14 cellular contexts compared by ENCODE assay signal in the genomic region with DNA sequence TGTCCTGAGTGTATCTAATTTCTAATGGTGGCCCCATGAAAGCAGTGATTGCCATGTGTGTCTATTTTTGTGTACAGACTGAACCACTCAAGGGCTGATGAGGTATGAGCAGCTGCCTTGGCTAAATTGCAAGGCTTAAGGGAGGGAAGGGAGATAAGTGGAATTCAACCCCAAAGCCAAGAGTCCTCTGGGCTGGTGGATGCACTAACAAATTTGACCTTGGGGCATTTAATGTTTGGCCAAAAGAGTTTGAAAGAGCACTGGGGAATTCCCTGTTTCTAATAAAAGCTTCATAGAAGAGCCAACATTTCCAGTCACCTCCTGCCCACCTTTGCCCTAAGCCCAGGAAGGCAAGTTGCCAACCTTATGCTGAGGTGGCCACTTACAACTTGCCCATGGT.
DNase-seq lines count a peak whose midpoint lies in the region; ATAC-seq, FAIRE-seq and TF ChIP-seq lines count a peak whose summit lies in the region.
"Had no signal": no experiment of that assay in that cellular context is flagged by ENCODE, and none has a peak within 500 bp of the region (broad histone marks: within the 10 kb centered on the region; RNA-seq: fewer than 3 reads in every experiment).

No MANE protein-coding gene starts in this region.

- H3K27ac ChIP-seq in SJCRH30 (peak overlapping the region; percentile 94), ovary (no peak overlapping the region), kidney (ENCODE audit: low read depth in 2 of 2, low read length in 2 of 2) (no peak overlapping the region)
- H3K27ac ChIP-seq: epithelial cell of prostate had no signal

- no peak for FAIRE-seq in kidney (lab: Jason Lieb, UNC)

- TF ChIP-seq EP300 in ovary (IDR thresholded peaks at IDR 0.05): no peak

- no peak overlapping the region for H3K9ac ChIP-seq in kidney (ENCODE audit: low read length in 2 of 2)

- peaks cover 0 to 5% of the 10 kb centered on the region in 2 donors for H3K9me3 Mint-ChIP-seq in stimulated activated naive CD8-positive, alpha-beta T cell treated with anti-CD3 and anti-CD28 coated beads, Interleukin-15, amount 100 ng/mL, for 72 hours
- H3K9me3 Mint-ChIP-seq: CD4-positive, alpha-beta memory T cell had no signal

- no peak overlapping the region for H3K27ac Mint-ChIP-seq in stimulated activated naive CD8-positive, alpha-beta T cell treated with anti-CD3 and anti-CD28 coated beads, Interleukin-15, amount 100 ng/mL, for 72 hours
- H3K27ac Mint-ChIP-seq: CD4-positive, alpha-beta memory T cell had no signal

- TF ChIP-seq CTCF in ovary (IDR thresholded peaks at IDR 0.05) (no peak), kidney (IDR thresholded peaks at IDR 0.05; ENCODE audit: borderline replicate concordance, extremely low read depth, insufficient read depth) (no peak)

- H3K4me1 ChIP-seq in SJCRH30: peaks cover 24% of the 10 kb centered on the region
- H3K4me1 ChIP-seq in ovary (ENCODE audit: insufficient read depth): peaks cover 13% of the 10 kb centered on the region
- H3K4me1 ChIP-seq in kidney (ENCODE audit: control insufficient read depth in 1 of 2, insufficient read depth in 1 of 2, low read depth in 1 of 2, low read length in 2 of 2): peaks cover 4 to 23% of the 10 kb centered on the region in 2 donors

- H3K4me3 ChIP-seq in SJCRH30 (no peak overlapping the region), ovary (no peak overlapping the region), kidney (ENCODE audit: low read length in 2 of 2) (no peak overlapping the region)

- TF ChIP-seq POLR2A in ovary (IDR thresholded peaks at IDR 0.05): no peak

- peaks cover 16% of the 10 kb centered on the region for H3K27me3 Mint-ChIP-seq in stimulated activated naive CD8-positive, alpha-beta T cell treated with anti-CD3 and anti-CD28 coated beads, Interleukin-15, amount 100 ng/mL, for 72 hours

- DNase-seq in DMS79 treated with DMSO at 0.1 percent for 48 hours (lab: John Stamatoyannopoulos, UW): peak; percentile 84
- peak; percentile 80 for DNase-seq in NCI-H2029 treated with DMSO at 0.1 percent for 48 hours (lab: John Stamatoyannopoulos, UW)
- DNase-seq in SJCRH30: peak; percentile 74 to 88
- peak in 3 of 5 donors; percentile 37 to 48 (median 45) for DNase-seq in ovary
- DNase-seq in stimulated activated naive CD8-positive, alpha-beta T cell treated with anti-CD3 and anti-CD28 coated beads, Interleukin-15, amount 100 ng/mL, for 72 hours: no peak
- DNase-seq in stimulated activated CD4-positive, alpha-beta T cell treated with anti-CD3 and anti-CD28 coated beads, Interleukin-15, amount 100 ng/mL, for 24 hours: no peak
- no peak for DNase-seq in activated CD4-positive, alpha-beta T cell treated with anti-CD3 and anti-CD28 coated beads for 1 hour
- DNase-seq in kidney: no peak
- DNase-seq: activated CD4-positive, alpha-beta T cell treated with anti-CD3 and anti-CD28 coated beads, Interleukin-2, amount 50 U/mL, for 4 hours; activated naive CD4-positive, alpha-beta T cell treated with Interleukin-2 at 50 U/mL for 16 hours; caudate nucleus; CD4-positive, alpha-beta memory T cell; midbrain had no signal

- ATAC-seq in stimulated activated naive CD8-positive, alpha-beta T cell treated with anti-CD3 and anti-CD28 coated beads, Interleukin-15, amount 100 ng/mL, for 72 hours: no peak

- no peaks in the 10 kb centered on the region for H3K4me1 Mint-ChIP-seq in stimulated activated naive CD8-positive, alpha-beta T cell treated with anti-CD3 and anti-CD28 coated beads, Interleukin-15, amount 100 ng/mL, for 72 hours
- H3K4me1 Mint-ChIP-seq: CD4-positive, alpha-beta memory T cell had no signal

- intact Hi-C loops in ovary (cut with DNase I): no loop called here
- intact Hi-C loops in kidney (cut with DNase I): no loop called here

- H3K27me3 ChIP-seq in SJCRH30 (no peaks in the 10 kb centered on the region), ovary (no peaks in the 10 kb centered on the region)

- H3K4me3 Mint-ChIP-seq in stimulated activated naive CD8-positive, alpha-beta T cell treated with anti-CD3 and anti-CD28 coated beads, Interleukin-15, amount 100 ng/mL, for 72 hours: no peak overlapping the region
- H3K4me3 Mint-ChIP-seq: CD4-positive, alpha-beta memory T cell had no signal

- no peaks in the 10 kb centered on the region for H3K36me3 ChIP-seq in SJCRH30
- no peaks in the 10 kb centered on the region for H3K36me3 ChIP-seq in ovary
- no peaks in the 10 kb centered on the region for H3K36me3 ChIP-seq in kidney (ENCODE audit: control insufficient read depth in 1 of 2, insufficient read depth in 2 of 2, low read length in 2 of 2)

- H3K9me3 ChIP-seq in SJCRH30 (replicated peaks) (no peaks in the 10 kb centered on the region), ovary (no peaks in the 10 kb centered on the region), kidney (ENCODE audit: control insufficient read depth in 1 of 2, low read length in 2 of 2) (no peaks in the 10 kb centered on the region)

Comparison
In these comparisons a context has a peak if more than half of its experiments do, and no peak if none do; other contexts are left out.
1. DNase-seq: peak in DMS79 treated with DMSO at 0.1 percent for 48 hours (single experiment), NCI-H2029 treated with DMSO at 0.1 percent for 48 hours (single experiment), SJCRH30 (2 of 2) and ovary (3 of 5); none in stimulated activated naive CD8-positive, alpha-beta T cell treated with anti-CD3 and anti-CD28 coated beads, Interleukin-15, amount 100 ng/mL, for 72 hours (0 of 2), stimulated activated CD4-positive, alpha-beta T cell treated with anti-CD3 and anti-CD28 coated beads, Interleukin-15, amount 100 ng/mL, for 24 hours (single experiment), activated CD4-positive, alpha-beta T cell treated with anti-CD3 and anti-CD28 coated beads for 1 hour (single experiment) and kidney (single experiment).